1 cellular context compared by ENCODE assay signal in genomic region chr22:49960159-49960966, GRCh38.
TF ChIP-seq lines count a peak whose summit lies in the region.

PIM3 (plus strand) TSS chr22:49960772; CDS start chr22:49960948, 176 bp downstream.

TF ChIP-seq in K562, 482 proteins besides CTCF, POLR2A, EP300 and RAD21 (continued from another document and continues in another):
- TF ChIP-seq, protein P1, sequence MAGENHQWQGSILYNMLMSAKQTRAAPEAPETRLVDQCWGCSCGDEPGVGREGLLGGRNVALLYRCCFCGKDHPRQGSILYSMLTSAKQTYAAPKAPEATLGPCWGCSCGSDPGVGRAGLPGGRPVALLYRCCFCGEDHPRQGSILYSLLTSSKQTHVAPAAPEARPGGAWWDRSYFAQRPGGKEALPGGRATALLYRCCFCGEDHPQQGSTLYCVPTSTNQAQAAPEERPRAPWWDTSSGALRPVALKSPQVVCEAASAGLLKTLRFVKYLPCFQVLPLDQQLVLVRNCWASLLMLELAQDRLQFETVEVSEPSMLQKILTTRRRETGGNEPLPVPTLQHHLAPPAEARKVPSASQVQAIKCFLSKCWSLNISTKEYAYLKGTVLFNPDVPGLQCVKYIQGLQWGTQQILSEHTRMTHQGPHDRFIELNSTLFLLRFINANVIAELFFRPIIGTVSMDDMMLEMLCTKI (IDR thresholded peaks at IDR 0.05; ENCODE audit: partially characterized antibody) = no peak
- TF ChIP-seq CBX1 (IDR thresholded peaks at IDR 0.05; ENCODE audit: low read depth) (no peak), KHSRP (IDR thresholded peaks at IDR 0.05) (no peak), PRPF4 (IDR thresholded peaks at IDR 0.05; ENCODE audit: insufficient read depth, low read depth, low read length, poor library complexity, severe bottlenecking) (no peak), RAD51 (IDR thresholded peaks at IDR 0.05; ENCODE audit: borderline replicate concordance, low read depth) (no peak), MXD1 (CRISPR knock-in tag; IDR thresholded peaks at IDR 0.05; ENCODE audit: borderline replicate concordance, poor library complexity, severe bottlenecking) (peak; percentile 66), SREBF1 (IDR thresholded peaks at IDR 0.05; ENCODE audit: borderline replicate concordance, low read depth, low read length) (no peak), ETS2 (tag; IDR thresholded peaks at IDR 0.05; ENCODE audit: borderline replicate concordance, poor library complexity, severe bottlenecking) (no peak), ZNF253 (CRISPR knock-in tag; conservative IDR thresholded peaks at IDR 0.05) (no peak), EWSR1 (IDR thresholded peaks at IDR 0.05; ENCODE audit: borderline replicate concordance, low read depth, partially characterized antibody) (no peak), TCF7L2 (IDR thresholded peaks at IDR 0.05; ENCODE audit: low read depth, low read length) (no peak), E2F4 (CRISPR knock-in tag; IDR thresholded peaks at IDR 0.05; ENCODE audit: low read depth) (no peak), KDM2B (CRISPR knock-in tag; IDR thresholded peaks at IDR 0.05) (no peak), ZNF76 (CRISPR knock-in tag; IDR thresholded peaks at IDR 0.05; ENCODE audit: borderline replicate concordance) (no peak), TBP (optimal IDR thresholded peaks at IDR 0.05; ENCODE audit: low read depth, low read length) (peak; percentile 84), SMAD2 (IDR thresholded peaks at IDR 0.05; ENCODE audit: low read depth, low read length) (no peak), FOSL1 (tag; conservative IDR thresholded peaks at IDR 0.05) (0 out of 2 replicates have a peak, but pooled peaks have one; percentile 25), ZNF75A (CRISPR knock-in tag; IDR thresholded peaks at IDR 0.05) (no peak), CHD1 (IDR thresholded peaks at IDR 0.05; ENCODE audit: low read length) (peak; percentile 81), STAG1 (CRISPR knock-in tag; IDR thresholded peaks at IDR 0.05; ENCODE audit: borderline replicate concordance) (no peak), STAT5B (CRISPR knock-in tag; IDR thresholded peaks at IDR 0.05) (no peak), ZNF655 (CRISPR knock-in tag; IDR thresholded peaks at IDR 0.05) (no peak), NBN (IDR thresholded peaks at IDR 0.05; ENCODE audit: low read depth) (no peak), ZNF561 (CRISPR knock-in tag; conservative IDR thresholded peaks at IDR 0.05) (no peak), SMC3 (conservative IDR thresholded peaks at IDR 0.05; ENCODE audit: insufficient read depth, low read depth, low read length) (no peak), ARNT (IDR thresholded peaks at IDR 0.05) (no peak), HOXB6 (CRISPR knock-in tag; IDR thresholded peaks at IDR 0.05; ENCODE audit: borderline replicate concordance) (no peak), ESRRB (CRISPR knock-in tag; IDR thresholded peaks at IDR 0.05; ENCODE audit: borderline replicate concordance) (no peak), ZNF830 (CRISPR knock-in tag; IDR thresholded peaks at IDR 0.05) (no peak), IRF2 (CRISPR knock-in tag; IDR thresholded peaks at IDR 0.05) (no peak), ZNF23 (CRISPR knock-in tag; IDR thresholded peaks at IDR 0.05) (no peak), SNAPC5 (CRISPR knock-in tag; IDR thresholded peaks at IDR 0.05) (no peak), U2AF1 (optimal IDR thresholded peaks at IDR 0.05; ENCODE audit: low read depth, low read length) (no peak), SRF (CRISPR knock-in tag; IDR thresholded peaks at IDR 0.05) (no peak), GTF2A2 (tag; IDR thresholded peaks at IDR 0.05) (peak; percentile 89), CREB3 (tag; conservative IDR thresholded peaks at IDR 0.05; ENCODE audit: low read depth) (no peak), CTCFL (IDR thresholded peaks at IDR 0.05; ENCODE audit: borderline replicate concordance, insufficient read depth, low read depth, low read length, poor library complexity, severe bottlenecking) (no peak), HNRNPH1 (optimal IDR thresholded peaks at IDR 0.05; ENCODE audit: low read depth, low read length) (no peak), ZNF77 (CRISPR knock-in tag; IDR thresholded peaks at IDR 0.05) (no peak)
- TF ChIP-seq, protein P2, sequence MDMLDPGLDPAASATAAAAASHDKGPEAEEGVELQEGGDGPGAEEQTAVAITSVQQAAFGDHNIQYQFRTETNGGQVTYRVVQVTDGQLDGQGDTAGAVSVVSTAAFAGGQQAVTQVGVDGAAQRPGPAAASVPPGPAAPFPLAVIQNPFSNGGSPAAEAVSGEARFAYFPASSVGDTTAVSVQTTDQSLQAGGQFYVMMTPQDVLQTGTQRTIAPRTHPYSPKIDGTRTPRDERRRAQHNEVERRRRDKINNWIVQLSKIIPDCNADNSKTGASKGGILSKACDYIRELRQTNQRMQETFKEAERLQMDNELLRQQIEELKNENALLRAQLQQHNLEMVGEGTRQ (CRISPR knock-in tag; IDR thresholded peaks at IDR 0.05) = peak; percentile 34; the same call in 1 of the 2 replicates
- TF ChIP-seq, protein P3, sequence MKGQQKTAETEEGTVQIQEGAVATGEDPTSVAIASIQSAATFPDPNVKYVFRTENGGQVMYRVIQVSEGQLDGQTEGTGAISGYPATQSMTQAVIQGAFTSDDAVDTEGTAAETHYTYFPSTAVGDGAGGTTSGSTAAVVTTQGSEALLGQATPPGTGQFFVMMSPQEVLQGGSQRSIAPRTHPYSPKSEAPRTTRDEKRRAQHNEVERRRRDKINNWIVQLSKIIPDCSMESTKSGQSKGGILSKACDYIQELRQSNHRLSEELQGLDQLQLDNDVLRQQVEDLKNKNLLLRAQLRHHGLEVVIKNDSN (CRISPR knock-in tag; IDR thresholded peaks at IDR 0.05) = peak; percentile 71
- TF ChIP-seq, protein P4, sequence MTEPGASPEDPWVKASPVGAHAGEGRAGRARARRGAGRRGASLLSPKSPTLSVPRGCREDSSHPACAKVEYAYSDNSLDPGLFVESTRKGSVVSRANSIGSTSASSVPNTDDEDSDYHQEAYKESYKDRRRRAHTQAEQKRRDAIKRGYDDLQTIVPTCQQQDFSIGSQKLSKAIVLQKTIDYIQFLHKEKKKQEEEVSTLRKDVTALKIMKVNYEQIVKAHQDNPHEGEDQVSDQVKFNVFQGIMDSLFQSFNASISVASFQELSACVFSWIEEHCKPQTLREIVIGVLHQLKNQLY (CRISPR knock-in tag; conservative IDR thresholded peaks at IDR 0.05) = no peak
- TF ChIP-seq, protein P5, sequence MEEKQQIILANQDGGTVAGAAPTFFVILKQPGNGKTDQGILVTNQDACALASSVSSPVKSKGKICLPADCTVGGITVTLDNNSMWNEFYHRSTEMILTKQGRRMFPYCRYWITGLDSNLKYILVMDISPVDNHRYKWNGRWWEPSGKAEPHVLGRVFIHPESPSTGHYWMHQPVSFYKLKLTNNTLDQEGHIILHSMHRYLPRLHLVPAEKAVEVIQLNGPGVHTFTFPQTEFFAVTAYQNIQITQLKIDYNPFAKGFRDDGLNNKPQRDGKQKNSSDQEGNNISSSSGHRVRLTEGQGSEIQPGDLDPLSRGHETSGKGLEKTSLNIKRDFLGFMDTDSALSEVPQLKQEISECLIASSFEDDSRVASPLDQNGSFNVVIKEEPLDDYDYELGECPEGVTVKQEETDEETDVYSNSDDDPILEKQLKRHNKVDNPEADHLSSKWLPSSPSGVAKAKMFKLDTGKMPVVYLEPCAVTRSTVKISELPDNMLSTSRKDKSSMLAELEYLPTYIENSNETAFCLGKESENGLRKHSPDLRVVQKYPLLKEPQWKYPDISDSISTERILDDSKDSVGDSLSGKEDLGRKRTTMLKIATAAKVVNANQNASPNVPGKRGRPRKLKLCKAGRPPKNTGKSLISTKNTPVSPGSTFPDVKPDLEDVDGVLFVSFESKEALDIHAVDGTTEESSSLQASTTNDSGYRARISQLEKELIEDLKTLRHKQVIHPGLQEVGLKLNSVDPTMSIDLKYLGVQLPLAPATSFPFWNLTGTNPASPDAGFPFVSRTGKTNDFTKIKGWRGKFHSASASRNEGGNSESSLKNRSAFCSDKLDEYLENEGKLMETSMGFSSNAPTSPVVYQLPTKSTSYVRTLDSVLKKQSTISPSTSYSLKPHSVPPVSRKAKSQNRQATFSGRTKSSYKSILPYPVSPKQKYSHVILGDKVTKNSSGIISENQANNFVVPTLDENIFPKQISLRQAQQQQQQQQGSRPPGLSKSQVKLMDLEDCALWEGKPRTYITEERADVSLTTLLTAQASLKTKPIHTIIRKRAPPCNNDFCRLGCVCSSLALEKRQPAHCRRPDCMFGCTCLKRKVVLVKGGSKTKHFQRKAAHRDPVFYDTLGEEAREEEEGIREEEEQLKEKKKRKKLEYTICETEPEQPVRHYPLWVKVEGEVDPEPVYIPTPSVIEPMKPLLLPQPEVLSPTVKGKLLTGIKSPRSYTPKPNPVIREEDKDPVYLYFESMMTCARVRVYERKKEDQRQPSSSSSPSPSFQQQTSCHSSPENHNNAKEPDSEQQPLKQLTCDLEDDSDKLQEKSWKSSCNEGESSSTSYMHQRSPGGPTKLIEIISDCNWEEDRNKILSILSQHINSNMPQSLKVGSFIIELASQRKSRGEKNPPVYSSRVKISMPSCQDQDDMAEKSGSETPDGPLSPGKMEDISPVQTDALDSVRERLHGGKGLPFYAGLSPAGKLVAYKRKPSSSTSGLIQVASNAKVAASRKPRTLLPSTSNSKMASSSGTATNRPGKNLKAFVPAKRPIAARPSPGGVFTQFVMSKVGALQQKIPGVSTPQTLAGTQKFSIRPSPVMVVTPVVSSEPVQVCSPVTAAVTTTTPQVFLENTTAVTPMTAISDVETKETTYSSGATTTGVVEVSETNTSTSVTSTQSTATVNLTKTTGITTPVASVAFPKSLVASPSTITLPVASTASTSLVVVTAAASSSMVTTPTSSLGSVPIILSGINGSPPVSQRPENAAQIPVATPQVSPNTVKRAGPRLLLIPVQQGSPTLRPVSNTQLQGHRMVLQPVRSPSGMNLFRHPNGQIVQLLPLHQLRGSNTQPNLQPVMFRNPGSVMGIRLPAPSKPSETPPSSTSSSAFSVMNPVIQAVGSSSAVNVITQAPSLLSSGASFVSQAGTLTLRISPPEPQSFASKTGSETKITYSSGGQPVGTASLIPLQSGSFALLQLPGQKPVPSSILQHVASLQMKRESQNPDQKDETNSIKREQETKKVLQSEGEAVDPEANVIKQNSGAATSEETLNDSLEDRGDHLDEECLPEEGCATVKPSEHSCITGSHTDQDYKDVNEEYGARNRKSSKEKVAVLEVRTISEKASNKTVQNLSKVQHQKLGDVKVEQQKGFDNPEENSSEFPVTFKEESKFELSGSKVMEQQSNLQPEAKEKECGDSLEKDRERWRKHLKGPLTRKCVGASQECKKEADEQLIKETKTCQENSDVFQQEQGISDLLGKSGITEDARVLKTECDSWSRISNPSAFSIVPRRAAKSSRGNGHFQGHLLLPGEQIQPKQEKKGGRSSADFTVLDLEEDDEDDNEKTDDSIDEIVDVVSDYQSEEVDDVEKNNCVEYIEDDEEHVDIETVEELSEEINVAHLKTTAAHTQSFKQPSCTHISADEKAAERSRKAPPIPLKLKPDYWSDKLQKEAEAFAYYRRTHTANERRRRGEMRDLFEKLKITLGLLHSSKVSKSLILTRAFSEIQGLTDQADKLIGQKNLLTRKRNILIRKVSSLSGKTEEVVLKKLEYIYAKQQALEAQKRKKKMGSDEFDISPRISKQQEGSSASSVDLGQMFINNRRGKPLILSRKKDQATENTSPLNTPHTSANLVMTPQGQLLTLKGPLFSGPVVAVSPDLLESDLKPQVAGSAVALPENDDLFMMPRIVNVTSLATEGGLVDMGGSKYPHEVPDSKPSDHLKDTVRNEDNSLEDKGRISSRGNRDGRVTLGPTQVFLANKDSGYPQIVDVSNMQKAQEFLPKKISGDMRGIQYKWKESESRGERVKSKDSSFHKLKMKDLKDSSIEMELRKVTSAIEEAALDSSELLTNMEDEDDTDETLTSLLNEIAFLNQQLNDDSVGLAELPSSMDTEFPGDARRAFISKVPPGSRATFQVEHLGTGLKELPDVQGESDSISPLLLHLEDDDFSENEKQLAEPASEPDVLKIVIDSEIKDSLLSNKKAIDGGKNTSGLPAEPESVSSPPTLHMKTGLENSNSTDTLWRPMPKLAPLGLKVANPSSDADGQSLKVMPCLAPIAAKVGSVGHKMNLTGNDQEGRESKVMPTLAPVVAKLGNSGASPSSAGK (IDR thresholded peaks at IDR 0.05) = peak; percentile 90; the same call in 1 of the 2 replicates
